ENCODE assay signal across 1 cellular context in genomic region chr5:132819468-132819867, GRCh38.
A peak's percentile ranks its signal among the peaks of the same experiment; 100 is the strongest.
TF ChIP-seq lines count a peak whose summit lies in the region.

No MANE protein-coding gene starts in this region.

TF ChIP-seq in K562, 482 proteins besides CTCF, POLR2A, EP300 and RAD21:
- TF ChIP-seq POLR2G (IDR thresholded peaks at IDR 0.05; ENCODE audit: low read depth, low read length) (peak; percentile 63), CBFA2T3 (IDR thresholded peaks at IDR 0.05) (no peak)
